28 cellular contexts compared by ENCODE assay signal in genomic region chr15:33382491-33382890, GRCh38.
"Had no signal": no experiment of that assay in that cellular context is flagged by ENCODE, and none has a peak within 500 bp of the region (broad histone marks: within the 10 kb centered on the region; RNA-seq: fewer than 3 reads in every experiment).

No MANE protein-coding gene starts in this region.

- H3K4me3 ChIP-seq: colonic mucosa, coronary artery, dorsolateral prefrontal cortex, esophagus muscularis mucosa, esophagus squamous epithelium, gastrocnemius medialis, gastroesophageal sphincter, heart left ventricle, heart right ventricle had no signal

- ATAC-seq: effector memory CD8-positive, alpha-beta T cell; esophagus mucosa; foreskin keratinocyte; gastrocnemius medialis; gastroesophageal sphincter; heart left ventricle; heart right ventricle had no signal

- DNase-seq: colonic mucosa; cortex of kidney; dermis blood vessel endothelial cell; dorsolateral prefrontal cortex; effector CD4-positive, alpha-beta T cell; effector CD8-positive, alpha-beta T cell; effector memory CD4-positive, alpha-beta T cell; effector memory CD8-positive, alpha-beta T cell; endodermal cell; erythroblast; esophagus squamous epithelium; foreskin fibroblast; foreskin keratinocyte; foreskin melanocyte; gastrocnemius medialis; glutamatergic neuron; head of caudate nucleus; heart left ventricle; heart right ventricle had no signal

- H3K36me3 ChIP-seq: colonic mucosa, esophagus muscularis mucosa, esophagus squamous epithelium, gastrocnemius medialis, gastroesophageal sphincter, heart left ventricle, heart right ventricle had no signal

- H3K27me3 ChIP-seq: colonic mucosa, esophagus muscularis mucosa, esophagus squamous epithelium, gastrocnemius medialis, gastroesophageal sphincter, heart left ventricle had no signal

- H3K27ac ChIP-seq: colonic mucosa, coronary artery, dorsolateral prefrontal cortex, epithelial cell of prostate, esophagus muscularis mucosa, esophagus squamous epithelium, foreskin keratinocyte, gastrocnemius medialis, gastroesophageal sphincter, heart left ventricle, heart right ventricle had no signal

- FAIRE-seq: colon, endometrium, endothelial cell of umbilical vein, frontal cortex had no signal

- H3K9me3 ChIP-seq: colonic mucosa, esophagus muscularis mucosa, esophagus squamous epithelium, gastrocnemius medialis, gastroesophageal sphincter, heart left ventricle, heart right ventricle had no signal

- H3K4me1 ChIP-seq: colonic mucosa, esophagus muscularis mucosa, esophagus squamous epithelium, foreskin keratinocyte, gastroesophageal sphincter, heart left ventricle, heart right ventricle had no signal
